20 cellular contexts compared by ENCODE assay signal in genomic region chr11:88282789-88283188, GRCh38.
"Had no signal": no experiment of that assay in that cellular context is flagged by ENCODE, and none has a peak within 500 bp of the region (broad histone marks: within the 10 kb centered on the region; RNA-seq: fewer than 3 reads in every experiment).

No MANE protein-coding gene starts in this region.

- DNase-seq: activated CD4-positive, alpha-beta memory T cell treated with anti-CD3 and anti-CD28 coated beads for 36 hours; activated CD4-positive, alpha-beta T cell treated with anti-CD3 and anti-CD28 coated beads for 48 hours; activated gamma-delta T cell; activated naive CD4-positive, alpha-beta T cell treated with anti-CD3 and anti-CD28 coated beads, Interleukin-2, amount 50 U/mL, for 16 hours; activated naive CD8-positive, alpha-beta T cell treated with anti-CD3 and anti-CD28 coated beads, Interleukin-2, amount 50 U/mL, for 24 hours; anterior cingulate cortex; body of pancreas; erythroblast; gastrocnemius medialis; head of caudate nucleus; hypothalamus; naive B cell; retina; stimulated activated CD4-positive, alpha-beta T cell treated with anti-CD3 and anti-CD28 coated beads, Interleukin-1b, Interleukin-23, amount 100 ng/mL, for 48 hours; SW 1271; T-helper 17 cell; tibial artery had no signal

- H3K4me3 Mint-ChIP-seq: activated CD4-positive, alpha-beta memory T cell treated with anti-CD3 and anti-CD28 coated beads for 36 hours; activated naive CD8-positive, alpha-beta T cell treated with anti-CD3 and anti-CD28 coated beads, Interleukin-2, amount 50 U/mL, for 24 hours; activated T-helper 1 cell treated with anti-CD3 and anti-CD28 coated beads, Interleukin-12 subunit alpha, Interleukin-12 subunit beta, Interleukin-2, Interleukin-4 antibody, amounts not matched to agents 30 ng/mL and 10 ng/mL and 1 ng/mL, durations not matched to agents 14 hours and 24 hours and 36 hours; naive B cell; stimulated activated naive CD8-positive, alpha-beta T cell treated with anti-CD3 and anti-CD28 coated beads, Interleukin-15, Interleukin-2, amounts not matched to agents 100 ng/mL and 50 ng/mL, for 24 hours; T-helper 17 cell had no signal

- H3K9me3 Mint-ChIP-seq: activated T-helper 1 cell treated with anti-CD3 and anti-CD28 coated beads, Interleukin-12 subunit alpha, Interleukin-12 subunit beta, Interleukin-2, Interleukin-4 antibody, amounts not matched to agents 30 ng/mL and 10 ng/mL and 1 ng/mL, durations not matched to agents 14 hours and 24 hours and 36 hours had no signal

- H3K4me1 Mint-ChIP-seq: activated naive CD8-positive, alpha-beta T cell treated with anti-CD3 and anti-CD28 coated beads, Interleukin-2, amount 50 U/mL, for 24 hours; naive B cell; T-helper 17 cell had no signal

- H3K27me3 Mint-ChIP-seq: activated CD4-positive, alpha-beta memory T cell treated with anti-CD3 and anti-CD28 coated beads for 36 hours; activated naive CD8-positive, alpha-beta T cell treated with anti-CD3 and anti-CD28 coated beads, Interleukin-2, amount 50 U/mL, for 24 hours; naive B cell; stimulated activated naive CD8-positive, alpha-beta T cell treated with anti-CD3 and anti-CD28 coated beads, Interleukin-15, Interleukin-2, amounts not matched to agents 100 ng/mL and 50 ng/mL, for 24 hours; T-helper 17 cell had no signal

- ATAC-seq: activated naive CD8-positive, alpha-beta T cell treated with anti-CD3 and anti-CD28 coated beads, Interleukin-2, amount 50 U/mL, for 24 hours; body of pancreas; T-helper 17 cell had no signal

- H3K27ac Mint-ChIP-seq: activated CD4-positive, alpha-beta memory T cell treated with anti-CD3 and anti-CD28 coated beads for 36 hours; activated naive CD8-positive, alpha-beta T cell treated with anti-CD3 and anti-CD28 coated beads, Interleukin-2, amount 50 U/mL, for 24 hours; activated T-helper 1 cell treated with anti-CD3 and anti-CD28 coated beads, Interleukin-12 subunit alpha, Interleukin-12 subunit beta, Interleukin-2, Interleukin-4 antibody, amounts not matched to agents 30 ng/mL and 10 ng/mL and 1 ng/mL, durations not matched to agents 14 hours and 24 hours and 36 hours; progenitor cell of endocrine pancreas; stimulated activated naive CD8-positive, alpha-beta T cell treated with anti-CD3 and anti-CD28 coated beads, Interleukin-15, Interleukin-2, amounts not matched to agents 100 ng/mL and 50 ng/mL, for 24 hours; T-helper 17 cell had no signal
